ENCODE assay signal across 16 cellular contexts in genomic region chr21:33549848-33550771, GRCh38. TPM values are rescaled to one million over a fixed set of nuclear protein-coding genes. Genes with fewer than 3 reads are reported as not detected.
DNase-seq lines count a peak whose midpoint lies in the region; ATAC-seq, FAIRE-seq and TF ChIP-seq lines count a peak whose summit lies in the region.
"Had no signal": no experiment of that assay in that cellular context is flagged by ENCODE, and none has a peak within 500 bp of the region (broad histone marks: within the 10 kb centered on the region; RNA-seq: fewer than 3 reads in every experiment).

No MANE protein-coding gene starts in this region.

- intact Hi-C loops in left ventricle myocardium superior (cut with micrococcal nuclease): no loop called here
- intact Hi-C loops in left cardiac atrium (cut with DNase I): loop anchor here in 1 of 2 donors (10.0 kb wide), 1 partner anchor 45 kb away; no protein-coding TSS in a partner anchor
- intact Hi-C loops in Panc1 (cut with micrococcal nuclease; ENCODE audit: unreplicated experiment): no loop called here
- intact Hi-C loops in HepG2 (cut with micrococcal nuclease; ENCODE audit: unreplicated experiment): loop anchor here (5.0 kb wide), 1 partner anchor 57 kb away; no protein-coding TSS in a partner anchor
- intact Hi-C loops in activated CD8-positive, alpha-beta T cell treated with anti-CD3 and anti-CD28 coated beads for 36 hours (cut with micrococcal nuclease): no loop called here
- intact Hi-C loops in activated CD4-positive, alpha-beta memory T cell treated with anti-CD3 and anti-CD28 coated beads for 36 hours (cut with micrococcal nuclease): loop anchor here (10.0 kb wide), 1 partner anchor 1065 kb away; the partner anchor contains the start of gene RCAN1

- no peaks in the 10 kb centered on the region for H3K27me3 Mint-ChIP-seq in progenitor cell of endocrine pancreas
- H3K27me3 Mint-ChIP-seq in activated CD8-positive, alpha-beta T cell treated with anti-CD3 and anti-CD28 coated beads for 36 hours: no peaks in the 10 kb centered on the region
- H3K27me3 Mint-ChIP-seq in activated CD4-positive, alpha-beta memory T cell treated with anti-CD3 and anti-CD28 coated beads for 36 hours: no peaks in the 10 kb centered on the region

- peaks cover 73% of the 10 kb centered on the region for H4K20me1 ChIP-seq in HepG2 (ENCODE audit: insufficient read depth, low read length)

- no peak for TF ChIP-seq RAD21 in HepG2 (CRISPR knock-in tag; IDR thresholded peaks at IDR 0.05)

- H3K27ac ChIP-seq in Panc1 (ENCODE audit: low read length) (no peak overlapping the region), HepG2 (ENCODE audit: extremely low read length, insufficient read depth, low read length) (no peak overlapping the region)

- peaks cover 87% of the 10 kb centered on the region for H3K79me2 ChIP-seq in HepG2 (ENCODE audit: insufficient read depth, low read length)

- no peak overlapping the region for H3K9ac ChIP-seq in HepG2 (ENCODE audit: insufficient read depth, low read depth, low read length)

- no peak for DNase-seq in left ventricle myocardium superior
- no peak for DNase-seq in left cardiac atrium
- no peak for DNase-seq in Panc1 (ENCODE audit: low read depth, low spot score)
- DNase-seq in HepG2 (ENCODE audit: low spot score): no peak
- no peak for DNase-seq in progenitor cell of endocrine pancreas (ENCODE audit: low spot score, unreplicated experiment)
- DNase-seq in activated CD8-positive, alpha-beta T cell treated with anti-CD3 and anti-CD28 coated beads for 36 hours: no peak
- DNase-seq in activated CD4-positive, alpha-beta memory T cell treated with anti-CD3 and anti-CD28 coated beads for 36 hours: no peak
- DNase-seq: AML-193; Calu3; DMS79; NCI-H2107; NCI-H69; NK-92 treated with Interleukin-12 subunit alpha and Interleukin-12 subunit beta, amount 100 ng/mL, for 24 hours had no signal

- no peak for FAIRE-seq in HepG2 (lab: Jason Lieb, UNC)
- FAIRE-seq: GM12892, HTR-8/SVneo had no signal

- H3K4me2 ChIP-seq in HepG2 (ENCODE audit: low read depth, low read length): no peak overlapping the region

- peak; percentile 5 for ATAC-seq in left ventricle myocardium superior
- ATAC-seq in left cardiac atrium: no peak
- no peak for ATAC-seq in Panc1
- ATAC-seq in HepG2: no peak; the same call in 1 of the 3 replicates
- no peak for ATAC-seq in activated CD8-positive, alpha-beta T cell treated with anti-CD3 and anti-CD28 coated beads for 36 hours
- no peak for ATAC-seq in esophagus mucosa

- H3K4me3 ChIP-seq in Panc1 (ENCODE audit: low read depth in 2 of 2, low read length in 2 of 2): no peak overlapping the region
- no peak overlapping the region for H3K4me3 ChIP-seq in HepG2 (replicated peaks in 1 of 3; ENCODE audit: insufficient read depth in 1 of 3, low read depth in 2 of 3, low read length in 3 of 3)

- BruUV-seq in Panc1 (replicated peaks; lab: Mats Ljungman, UMichigan) (TSS peak; percentile 51), HepG2 (replicated peaks; lab: Mats Ljungman, UMichigan) (TSS peak; percentile 22)

- H3K9me3 Mint-ChIP-seq in progenitor cell of endocrine pancreas (ENCODE audit: low read depth): no peaks in the 10 kb centered on the region
- no peaks in the 10 kb centered on the region for H3K9me3 Mint-ChIP-seq in activated CD8-positive, alpha-beta T cell treated with anti-CD3 and anti-CD28 coated beads for 36 hours
- no peaks in the 10 kb centered on the region for H3K9me3 Mint-ChIP-seq in activated CD4-positive, alpha-beta memory T cell treated with anti-CD3 and anti-CD28 coated beads for 36 hours

- no peaks in the 10 kb centered on the region; the same call in 1 of the 2 replicates for H3K4me1 ChIP-seq in Panc1 (ENCODE audit: control insufficient read depth, insufficient read depth, low read length)
- H3K4me1 ChIP-seq in HepG2 (ENCODE audit: insufficient read depth, low read length): peaks cover 16% of the 10 kb centered on the region

- TF ChIP-seq EP300 in HepG2 (IDR thresholded peaks at IDR 0.05; ENCODE audit: low read depth in 2 of 2, low read length in 2 of 2): no peak
- no peak for TF ChIP-seq EP300 in HepG2 (CRISPR knock-in tag; IDR thresholded peaks at IDR 0.05; ENCODE audit: borderline replicate concordance)

- H3K9me3 ChIP-seq in Panc1 (ENCODE audit: control insufficient read depth, insufficient read depth, low read depth, low read length) (no peaks in the 10 kb centered on the region), HepG2 (ENCODE audit: low read length) (no peaks in the 10 kb centered on the region)

- peak in 1 of 2 experiments; percentile 4; a peak in 1 of 4 replicates for TF ChIP-seq POLR2A in HepG2 (IDR thresholded peaks at IDR 0.05; ENCODE audit: insufficient read depth in 1 of 2, low read depth in 2 of 2, low read length in 2 of 2)

- TF ChIP-seq CTCF in Panc1 (IDR thresholded peaks at IDR 0.05): no peak
- TF ChIP-seq CTCF in HepG2 (CRISPR knock-in tag; IDR thresholded peaks at IDR 0.05): no peak
- TF ChIP-seq CTCF in progenitor cell of endocrine pancreas (IDR thresholded peaks at IDR 0.05; ENCODE audit: unreplicated experiment): no peak
- no peak for TF ChIP-seq CTCF in activated CD8-positive, alpha-beta T cell treated with anti-CD3 and anti-CD28 coated beads for 36 hours (IDR thresholded peaks at IDR 0.05)

- H3K4me1 Mint-ChIP-seq in progenitor cell of endocrine pancreas (ENCODE audit: low read depth): peaks cover 5% of the 10 kb centered on the region
- peaks cover 53% of the 10 kb centered on the region for H3K4me1 Mint-ChIP-seq in activated CD8-positive, alpha-beta T cell treated with anti-CD3 and anti-CD28 coated beads for 36 hours (ENCODE audit: low read depth)
- H3K4me1 Mint-ChIP-seq in activated CD4-positive, alpha-beta memory T cell treated with anti-CD3 and anti-CD28 coated beads for 36 hours (ENCODE audit: low read depth): peaks cover 48% of the 10 kb centered on the region

- H3K36me3 Mint-ChIP-seq in progenitor cell of endocrine pancreas (ENCODE audit: insufficient read depth): peaks cover 33% of the 10 kb centered on the region
- H3K36me3 Mint-ChIP-seq in activated CD8-positive, alpha-beta T cell treated with anti-CD3 and anti-CD28 coated beads for 36 hours (ENCODE audit: low read depth): peaks cover 64% of the 10 kb centered on the region
- peaks cover 55% of the 10 kb centered on the region for H3K36me3 Mint-ChIP-seq in activated CD4-positive, alpha-beta memory T cell treated with anti-CD3 and anti-CD28 coated beads for 36 hours

- POLR2A ChIA-PET in Panc1 (lab: Charles Lee) (no interaction called here), HepG2 (lab: Yijun Ruan, JAX) (interaction anchor here (1.3 to 1.4 kb wide), 2 partner anchors 11 to 18 kb away, joined by 3 to 6 read pairs; no protein-coding TSS in a partner anchor)
- POLR2A ChIA-PET in activated CD8-positive, alpha-beta T cell treated with anti-CD3 and anti-CD28 coated beads for 36 hours (lab: Charles Lee): interaction anchor here (0.9 to 3.8 kb wide), 7 partner anchors 7 to 68 kb away, joined by 3 to 8 read pairs (median 3); no protein-coding TSS in a partner anchor
- POLR2A ChIA-PET in activated CD4-positive, alpha-beta memory T cell treated with anti-CD3 and anti-CD28 coated beads for 36 hours (lab: Charles Lee): no interaction called here

- in situ Hi-C loops in Panc1 (cut with HindIII; ENCODE audit: low pct_unique_long_range_greater_than_20kb, low sequenced_read_pairs) (no loop called here), HepG2 (cut with HindIII; ENCODE audit: extremely low pct_ligation_motif_present, low pct_unique_long_range_greater_than_20kb) (no loop called here)

- no peak overlapping the region for H3K4me3 Mint-ChIP-seq in progenitor cell of endocrine pancreas (ENCODE audit: low read depth)
- no peak overlapping the region for H3K4me3 Mint-ChIP-seq in activated CD8-positive, alpha-beta T cell treated with anti-CD3 and anti-CD28 coated beads for 36 hours
- H3K4me3 Mint-ChIP-seq in activated CD4-positive, alpha-beta memory T cell treated with anti-CD3 and anti-CD28 coated beads for 36 hours: no peak overlapping the region

- H2AFZ ChIP-seq in HepG2 (ENCODE audit: low read length): no peak overlapping the region

- H3K27ac Mint-ChIP-seq in progenitor cell of endocrine pancreas: peak overlapping the region; percentile 71
- H3K27ac Mint-ChIP-seq in activated CD8-positive, alpha-beta T cell treated with anti-CD3 and anti-CD28 coated beads for 36 hours: no peak overlapping the region
- no peak overlapping the region for H3K27ac Mint-ChIP-seq in activated CD4-positive, alpha-beta memory T cell treated with anti-CD3 and anti-CD28 coated beads for 36 hours

- H3K36me3 ChIP-seq in Panc1 (ENCODE audit: control insufficient read depth, insufficient read depth, low read length) (peaks cover 49% of the 10 kb centered on the region), HepG2 (replicated peaks in 1 of 2; ENCODE audit: control insufficient read depth in 1 of 2, insufficient read depth in 2 of 2, low read length in 2 of 2) (peaks cover 33 to 74% of the 10 kb centered on the region in 2 experiments)

- H3K27me3 ChIP-seq in Panc1 (ENCODE audit: control insufficient read depth, insufficient read depth, low read length) (no peaks in the 10 kb centered on the region), HepG2 (ENCODE audit: control insufficient read depth in 1 of 2, insufficient read depth in 2 of 2, low read length in 2 of 2) (no peaks in the 10 kb centered on the region)

- 98% methylated on average over 15 of the region's 19 CpGs for WGBS in HepG2 (ENCODE audit: low lambda C conversion rate)

- CTCF ChIA-PET in Panc1 (lab: Charles Lee) (no interaction called here), HepG2 (lab: Yijun Ruan, JAX; ENCODE audit: low intra/inter-chr PET ratio, low total read pairs) (no interaction called here)
- CTCF ChIA-PET in activated CD8-positive, alpha-beta T cell treated with anti-CD3 and anti-CD28 coated beads for 36 hours (lab: Charles Lee): no interaction called here
- CTCF ChIA-PET in activated CD4-positive, alpha-beta memory T cell treated with anti-CD3 and anti-CD28 coated beads for 36 hours (lab: Charles Lee): interaction anchor here (1.3 kb wide), 1 partner anchor 55 kb away, joined by 3 read pairs; no protein-coding TSS in a partner anchor

RNA-seq across cellular contexts. Expression of gene SON, which starts 7.3 kb away (rescaled TPM):
- total RNA-seq in left ventricle myocardium superior: 141 TPM
- total RNA-seq in left cardiac atrium: 100 to 1,000 TPM; 152 to 189 TPM
- total RNA-seq in Panc1 (2021; ENCODE audit: unreplicated experiment): 183 TPM
- 58.4 TPM for polyA plus RNA-seq in Panc1 (2012; ENCODE audit: insufficient read length)
- 78.3 and 291 TPM in 2 replicates for total RNA-seq in HepG2 (2016; rRNA removed; fragmentation: Illumina TruSeq; extraction: Trizol)
- total RNA-seq in HepG2 (2016; cell fraction: cytosol; rRNA removed; fragmentation: Illumina TruSeq; extraction: Trizol; ENCODE audit: low read depth): 8.5 and 9.3 TPM in 2 replicates
- total RNA-seq in HepG2 (2016; cell fraction: insoluble cytoplasmic fraction; rRNA removed; fragmentation: Illumina TruSeq; extraction: Trizol): 71.9 and 282 TPM in 2 replicates
- 38.8 and 42.6 TPM in 2 replicates for total RNA-seq in HepG2 (2016; cell fraction: membrane; rRNA removed; fragmentation: Illumina TruSeq; extraction: Trizol)
- 173 and 188 TPM in 2 replicates for total RNA-seq in HepG2 (2016; cell fraction: nucleus; rRNA removed; fragmentation: Illumina TruSeq; extraction: Trizol)
- 60.8 and 61.3 TPM in 2 replicates for polyA plus RNA-seq in HepG2 (2011; rRNA removed)
- polyA plus RNA-seq in HepG2 (2011; cell fraction: cytosol; rRNA removed): 27.3 and 38.0 TPM in 2 replicates
- polyA plus RNA-seq in HepG2 (2011; cell fraction: nucleus; rRNA removed): 184 and 204 TPM in 2 replicates
- polyA plus RNA-seq in HepG2 (2012): 121 and 128 TPM in 2 replicates
- 4.6 and 5.8 TPM in 2 replicates for polyA plus RNA-seq in HepG2 (2016; cell fraction: cytosol; fragmentation: Illumina TruSeq; extraction: Trizol; ENCODE audit: low read depth)
- 116 and 145 TPM in 2 replicates for polyA plus RNA-seq in HepG2 (2016; cell fraction: insoluble cytoplasmic fraction; fragmentation: Illumina TruSeq; extraction: Trizol; ENCODE audit: low read depth)
- polyA plus RNA-seq in HepG2 (2016; cell fraction: membrane; fragmentation: Illumina TruSeq; extraction: Trizol; ENCODE audit: low read depth): 16.5 and 18.3 TPM in 2 replicates
- polyA plus RNA-seq in HepG2 (2016; cell fraction: nucleus; fragmentation: Illumina TruSeq; extraction: Trizol; ENCODE audit: insufficient read depth, low read depth): 242 and 248 TPM in 2 replicates
- polyA minus RNA-seq in HepG2 (2011; rRNA and poly(A)+ RNA removed; ENCODE audit: low replicate concordance): 192 and 202 TPM in 2 replicates
- polyA minus RNA-seq in HepG2 (2011; cell fraction: cytosol; rRNA and poly(A)+ RNA removed): 80.6 and 107 TPM in 2 replicates
- polyA minus RNA-seq in HepG2 (2011; cell fraction: nucleus; rRNA and poly(A)+ RNA removed): 280 and 289 TPM in 2 replicates
- 395 and 416 TPM in 2 replicates for total RNA-seq in progenitor cell of endocrine pancreas
- total RNA-seq in activated CD8-positive, alpha-beta T cell treated with anti-CD3 and anti-CD28 coated beads for 36 hours: 100 to 1,000 TPM; 267 to 276 TPM
- 129 TPM for total RNA-seq in esophagus mucosa
- total RNA-seq in activated CD4-positive, alpha-beta memory T cell treated with anti-CD3 and anti-CD28 coated beads for 36 hours: 100 to 1,000 TPM; 270 to 279 TPM

RNA-seq across cellular contexts. Expression of gene GART, which starts 8.2 kb away (rescaled TPM):
- total RNA-seq in left ventricle myocardium superior: 33.4 TPM
- 10 to 100 TPM; 30.6 to 48.8 TPM for total RNA-seq in left cardiac atrium
- total RNA-seq in Panc1 (2021; ENCODE audit: unreplicated experiment): 132 TPM
- 67.4 TPM for polyA plus RNA-seq in Panc1 (2012; ENCODE audit: insufficient read length)
- 109 and 151 TPM in 2 replicates for total RNA-seq in HepG2 (2016; rRNA removed; fragmentation: Illumina TruSeq; extraction: Trizol)
- 31.1 and 36.8 TPM in 2 replicates for total RNA-seq in HepG2 (2016; cell fraction: cytosol; rRNA removed; fragmentation: Illumina TruSeq; extraction: Trizol; ENCODE audit: low read depth)
- total RNA-seq in HepG2 (2016; cell fraction: insoluble cytoplasmic fraction; rRNA removed; fragmentation: Illumina TruSeq; extraction: Trizol): 113 and 146 TPM in 2 replicates
- 32.8 and 39.5 TPM in 2 replicates for total RNA-seq in HepG2 (2016; cell fraction: membrane; rRNA removed; fragmentation: Illumina TruSeq; extraction: Trizol)
- 90.9 and 99.5 TPM in 2 replicates for total RNA-seq in HepG2 (2016; cell fraction: nucleus; rRNA removed; fragmentation: Illumina TruSeq; extraction: Trizol)
- 17.7 and 17.9 TPM in 2 replicates for polyA plus RNA-seq in HepG2 (2011; rRNA removed)
- polyA plus RNA-seq in HepG2 (2011; cell fraction: cytosol; rRNA removed): 9.6 and 13.2 TPM in 2 replicates
- polyA plus RNA-seq in HepG2 (2011; cell fraction: nucleus; rRNA removed): 19.9 and 27.1 TPM in 2 replicates
- 50.5 and 59.0 TPM in 2 replicates for polyA plus RNA-seq in HepG2 (2012)
- 4.4 and 5.6 TPM in 2 replicates for polyA plus RNA-seq in HepG2 (2016; cell fraction: cytosol; fragmentation: Illumina TruSeq; extraction: Trizol; ENCODE audit: low read depth)
- 99.4 and 99.8 TPM in 2 replicates for polyA plus RNA-seq in HepG2 (2016; cell fraction: insoluble cytoplasmic fraction; fragmentation: Illumina TruSeq; extraction: Trizol; ENCODE audit: low read depth)
- 8.6 and 10.6 TPM in 2 replicates for polyA plus RNA-seq in HepG2 (2016; cell fraction: membrane; fragmentation: Illumina TruSeq; extraction: Trizol; ENCODE audit: low read depth)
- polyA plus RNA-seq in HepG2 (2016; cell fraction: nucleus; fragmentation: Illumina TruSeq; extraction: Trizol; ENCODE audit: insufficient read depth, low read depth): 70.2 and 73.8 TPM in 2 replicates
- polyA minus RNA-seq in HepG2 (2011; rRNA and poly(A)+ RNA removed; ENCODE audit: low replicate concordance): 15.8 and 35.7 TPM in 2 replicates
- polyA minus RNA-seq in HepG2 (2011; cell fraction: cytosol; rRNA and poly(A)+ RNA removed): 21.5 and 23.0 TPM in 2 replicates
- polyA minus RNA-seq in HepG2 (2011; cell fraction: nucleus; rRNA and poly(A)+ RNA removed): 73.8 and 95.2 TPM in 2 replicates
- 100 and 105 TPM in 2 replicates for total RNA-seq in progenitor cell of endocrine pancreas
- total RNA-seq in activated CD8-positive, alpha-beta T cell treated with anti-CD3 and anti-CD28 coated beads for 36 hours: 100 to 1,000 TPM; 224 to 232 TPM
- total RNA-seq in esophagus mucosa: 61.3 TPM
- total RNA-seq in activated CD4-positive, alpha-beta memory T cell treated with anti-CD3 and anti-CD28 coated beads for 36 hours: 100 to 1,000 TPM; 210 to 214 TPM

RNA-seq across cellular contexts. Expression of gene DONSON, which starts 38.4 kb away (rescaled TPM):
- total RNA-seq in left ventricle myocardium superior (7.6 TPM), left cardiac atrium (1 to 10 TPM; 4.9 to 5.7 TPM), Panc1 (2021; ENCODE audit: unreplicated experiment) (21.9 TPM), HepG2 (2016; rRNA removed; fragmentation: Illumina TruSeq; extraction: Trizol) (60.8 and 63.6 TPM in 2 replicates), progenitor cell of endocrine pancreas (21.9 and 23.1 TPM in 2 replicates), esophagus mucosa (8.2 TPM)
- polyA plus RNA-seq in Panc1 (2012; ENCODE audit: insufficient read length): 11.0 TPM
- 19.3 and 25.7 TPM in 2 replicates for total RNA-seq in HepG2 (2016; cell fraction: cytosol; rRNA removed; fragmentation: Illumina TruSeq; extraction: Trizol; ENCODE audit: low read depth)
- 63.7 and 64.8 TPM in 2 replicates for total RNA-seq in HepG2 (2016; cell fraction: insoluble cytoplasmic fraction; rRNA removed; fragmentation: Illumina TruSeq; extraction: Trizol)
- 39.0 and 44.1 TPM in 2 replicates for total RNA-seq in HepG2 (2016; cell fraction: membrane; rRNA removed; fragmentation: Illumina TruSeq; extraction: Trizol)
- total RNA-seq in HepG2 (2016; cell fraction: nucleus; rRNA removed; fragmentation: Illumina TruSeq; extraction: Trizol): 49.7 and 57.4 TPM in 2 replicates
- polyA plus RNA-seq in HepG2 (2011; rRNA removed): 23.8 and 35.4 TPM in 2 replicates
- polyA plus RNA-seq in HepG2 (2011; cell fraction: cytosol; rRNA removed): 14.5 and 16.8 TPM in 2 replicates
- 32.1 and 34.6 TPM in 2 replicates for polyA plus RNA-seq in HepG2 (2011; cell fraction: nucleus; rRNA removed)
- polyA plus RNA-seq in HepG2 (2012): 27.0 and 35.7 TPM in 2 replicates
- 14.8 and 16.8 TPM in 2 replicates for polyA plus RNA-seq in HepG2 (2016; cell fraction: cytosol; fragmentation: Illumina TruSeq; extraction: Trizol; ENCODE audit: low read depth)
- 70.4 and 76.8 TPM in 2 replicates for polyA plus RNA-seq in HepG2 (2016; cell fraction: insoluble cytoplasmic fraction; fragmentation: Illumina TruSeq; extraction: Trizol; ENCODE audit: low read depth)
- 27.4 and 32.3 TPM in 2 replicates for polyA plus RNA-seq in HepG2 (2016; cell fraction: membrane; fragmentation: Illumina TruSeq; extraction: Trizol; ENCODE audit: low read depth)
- 91.6 and 102 TPM in 2 replicates for polyA plus RNA-seq in HepG2 (2016; cell fraction: nucleus; fragmentation: Illumina TruSeq; extraction: Trizol; ENCODE audit: insufficient read depth, low read depth)
- polyA minus RNA-seq in HepG2 (2011; rRNA and poly(A)+ RNA removed; ENCODE audit: low replicate concordance): 21.0 and 36.0 TPM in 2 replicates
- 14.6 and 17.7 TPM in 2 replicates for polyA minus RNA-seq in HepG2 (2011; cell fraction: cytosol; rRNA and poly(A)+ RNA removed)
- 23.7 and 27.5 TPM in 2 replicates for polyA minus RNA-seq in HepG2 (2011; cell fraction: nucleus; rRNA and poly(A)+ RNA removed)
- 10 to 100 TPM; 36.8 to 41.5 TPM for total RNA-seq in activated CD8-positive, alpha-beta T cell treated with anti-CD3 and anti-CD28 coated beads for 36 hours
- 10 to 100 TPM; 38.2 to 39.0 TPM for total RNA-seq in activated CD4-positive, alpha-beta memory T cell treated with anti-CD3 and anti-CD28 coated beads for 36 hours

RNA-seq across cellular contexts. Expression of gene DNAJC28, which starts 58.6 kb away (rescaled TPM):
- total RNA-seq in left ventricle myocardium superior: 6.7 TPM
- 1 to 10 TPM; 5.4 to 5.5 TPM for total RNA-seq in left cardiac atrium
- 1.5 TPM for total RNA-seq in Panc1 (2021; ENCODE audit: unreplicated experiment)
- polyA plus RNA-seq in Panc1 (2012; ENCODE audit: insufficient read length): 0.80 TPM
- total RNA-seq in HepG2 (2016; rRNA removed; fragmentation: Illumina TruSeq; extraction: Trizol): 2.5 and 3.3 TPM in 2 replicates
- 0.35 and 0.71 TPM in 2 replicates for total RNA-seq in HepG2 (2016; cell fraction: cytosol; rRNA removed; fragmentation: Illumina TruSeq; extraction: Trizol; ENCODE audit: low read depth)
- 2.5 and 2.7 TPM in 2 replicates for total RNA-seq in HepG2 (2016; cell fraction: insoluble cytoplasmic fraction; rRNA removed; fragmentation: Illumina TruSeq; extraction: Trizol)
- 1.2 and 1.7 TPM in 2 replicates for total RNA-seq in HepG2 (2016; cell fraction: membrane; rRNA removed; fragmentation: Illumina TruSeq; extraction: Trizol)
- total RNA-seq in HepG2 (2016; cell fraction: nucleus; rRNA removed; fragmentation: Illumina TruSeq; extraction: Trizol): 1.7 and 3.3 TPM in 2 replicates
- 1.1 and 1.5 TPM in 2 replicates for polyA plus RNA-seq in HepG2 (2011; rRNA removed)
- polyA plus RNA-seq in HepG2 (2011; cell fraction: cytosol; rRNA removed): 0.54 and 1.0 TPM in 2 replicates
- 0.63 and 1.3 TPM in 2 replicates for polyA plus RNA-seq in HepG2 (2011; cell fraction: nucleus; rRNA removed)
- polyA plus RNA-seq in HepG2 (2012): 1.1 and 1.2 TPM in 2 replicates
- polyA plus RNA-seq in HepG2 (2016; cell fraction: cytosol; fragmentation: Illumina TruSeq; extraction: Trizol; ENCODE audit: low read depth): 0.41 and 0.62 TPM in 2 replicates
- 2.8 and 2.9 TPM in 2 replicates for polyA plus RNA-seq in HepG2 (2016; cell fraction: insoluble cytoplasmic fraction; fragmentation: Illumina TruSeq; extraction: Trizol; ENCODE audit: low read depth)
- 0.46 and 0.74 TPM in 2 replicates for polyA plus RNA-seq in HepG2 (2016; cell fraction: membrane; fragmentation: Illumina TruSeq; extraction: Trizol; ENCODE audit: low read depth)
- 3.3 and 3.5 TPM in 2 replicates for polyA plus RNA-seq in HepG2 (2016; cell fraction: nucleus; fragmentation: Illumina TruSeq; extraction: Trizol; ENCODE audit: insufficient read depth, low read depth)
- 0.10 and 0.16 TPM in 2 replicates for polyA minus RNA-seq in HepG2 (2011; rRNA and poly(A)+ RNA removed; ENCODE audit: low replicate concordance)
- 0.40 and 0.70 TPM in 2 replicates for polyA minus RNA-seq in HepG2 (2011; cell fraction: cytosol; rRNA and poly(A)+ RNA removed)
- polyA minus RNA-seq in HepG2 (2011; cell fraction: nucleus; rRNA and poly(A)+ RNA removed): 1.8 and 3.1 TPM in 2 replicates
- 4.9 and 5.5 TPM in 2 replicates for total RNA-seq in progenitor cell of endocrine pancreas
- total RNA-seq in activated CD8-positive, alpha-beta T cell treated with anti-CD3 and anti-CD28 coated beads for 36 hours: under 1 TPM; 0.22 to 0.56 TPM
- 0.52 TPM for total RNA-seq in esophagus mucosa
- total RNA-seq in activated CD4-positive, alpha-beta memory T cell treated with anti-CD3 and anti-CD28 coated beads for 36 hours: under 1 TPM; 0.67 to 0.75 TPM

Comparison
In these comparisons a context has a peak if more than half of its experiments do, and no peak if none do; other contexts are left out.
1. intact Hi-C loops: an anchor here in HepG2 (5.0 kb wide) and activated CD4-positive, alpha-beta memory T cell treated with anti-CD3 and anti-CD28 coated beads for 36 hours (10.0 kb wide); none called in left ventricle myocardium superior, Panc1 and activated CD8-positive, alpha-beta T cell treated with anti-CD3 and anti-CD28 coated beads for 36 hours.
2. POLR2A ChIA-PET loops: an anchor here in HepG2 (1.3 to 1.4 kb wide) and activated CD8-positive, alpha-beta T cell treated with anti-CD3 and anti-CD28 coated beads for 36 hours (0.9 to 3.8 kb wide); none called in Panc1 and activated CD4-positive, alpha-beta memory T cell treated with anti-CD3 and anti-CD28 coated beads for 36 hours.